ENCODE assay signal across 8 cellular contexts in the genomic region with DNA sequence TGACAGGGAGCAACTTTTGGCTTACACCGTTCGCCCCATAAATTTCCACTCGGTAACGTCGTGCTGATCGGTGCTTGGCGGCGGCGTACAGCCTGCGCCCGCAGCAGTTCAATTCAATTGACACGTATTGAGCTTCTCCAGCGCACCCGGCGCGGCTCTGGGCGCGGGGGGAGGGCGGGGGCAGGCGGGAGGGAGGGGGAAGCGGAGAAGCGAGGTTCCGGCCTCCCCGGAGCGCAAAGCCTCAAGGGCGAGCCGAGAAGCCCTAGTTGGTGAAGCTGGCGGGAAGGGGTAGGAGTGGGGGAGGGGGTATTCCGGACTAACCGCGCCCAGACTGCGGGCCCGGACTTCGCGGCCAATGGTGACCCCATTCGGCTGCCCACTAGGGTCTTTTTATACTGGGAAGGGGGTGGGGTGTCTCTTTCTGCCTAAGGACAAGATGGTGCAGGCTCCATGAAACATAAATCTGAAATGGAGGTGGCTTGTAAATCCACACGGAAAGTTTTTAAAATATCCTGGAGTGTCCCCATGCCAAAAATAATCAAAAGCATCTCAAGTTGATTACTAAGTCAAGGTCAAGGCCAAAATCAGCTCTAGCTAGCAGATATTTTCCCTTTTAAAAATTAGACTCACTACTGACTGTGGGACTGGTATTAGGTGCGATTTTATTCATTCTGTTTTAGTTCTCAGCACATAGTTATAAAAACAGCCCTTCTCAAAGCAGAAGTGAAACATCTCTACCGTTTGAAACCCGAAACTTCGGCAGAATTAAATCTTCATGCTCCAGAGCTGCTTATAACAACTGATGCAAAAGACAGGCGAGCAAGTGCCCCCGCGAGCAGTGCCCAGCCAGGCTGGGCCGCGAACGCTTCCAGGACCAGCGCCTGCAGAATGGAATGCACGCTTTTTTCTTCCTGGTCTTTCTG.
A peak's percentile ranks its signal among the peaks of the same experiment; 100 is the strongest.
DNase-seq lines count a peak whose midpoint lies in the region; ATAC-seq and TF ChIP-seq lines count a peak whose summit lies in the region.

No MANE protein-coding gene starts in this region.

- DNase-seq in ACHN = peak; percentile 41
- DNase-seq in RWPE1 (ENCODE audit: low spot score) = no peak
- DNase-seq in adipocyte (ENCODE audit: low read depth) = peak; percentile 57
- DNase-seq in kidney tubule cell (ENCODE audit: low spot score) = peak; percentile 50
- DNase-seq in Kasumi-1 (lab: John Stamatoyannopoulos, UW) = no peak

- peak overlapping the region; percentile 87 for H3K27ac ChIP-seq in RWPE1

- peak overlapping the region; percentile 55 for H3K27ac Mint-ChIP-seq in stimulated activated naive CD8-positive, alpha-beta T cell treated with anti-CD3 and anti-CD28 coated beads, Interleukin-15, Interleukin-2, amounts not matched to agents 100 ng/mL and 50 ng/mL, for 24 hours

- no peak overlapping the region for H3K9ac ChIP-seq in adipocyte (ENCODE audit: low read length)

- H3K27me3 Mint-ChIP-seq in stimulated activated naive CD8-positive, alpha-beta T cell treated with anti-CD3 and anti-CD28 coated beads, Interleukin-15, Interleukin-2, amounts not matched to agents 100 ng/mL and 50 ng/mL, for 24 hours = no peaks in the 10 kb centered on the region

- ATAC-seq in GM18519 (IDR thresholded peaks at IDR 0.05; ENCODE audit: low FRiP score, unreplicated experiment) (peak; percentile 52), HG03520 (IDR thresholded peaks at IDR 0.05; ENCODE audit: unreplicated experiment) (peak; percentile 39)

- H3K9me3 ChIP-seq in adipocyte (ENCODE audit: control insufficient read depth, low read length) = no peaks in the 10 kb centered on the region

- no peaks in the 10 kb centered on the region for H3K36me3 ChIP-seq in adipocyte (ENCODE audit: control insufficient read depth, insufficient read depth, low read length, severe bottlenecking)

- CTCF ChIA-PET in RWPE1 (lab: Yijun Ruan, JAX) = no interaction called here

- POLR2A ChIA-PET in RWPE1 (lab: Yijun Ruan, JAX; ENCODE audit: low non-redundant PET) = no interaction called here

- peak overlapping the region; percentile 77 for H3K4me3 Mint-ChIP-seq in stimulated activated naive CD8-positive, alpha-beta T cell treated with anti-CD3 and anti-CD28 coated beads, Interleukin-15, Interleukin-2, amounts not matched to agents 100 ng/mL and 50 ng/mL, for 24 hours

- peak overlapping the region; percentile 69 for H3K4me3 ChIP-seq in adipocyte (ENCODE audit: low read length)

- no peaks in the 10 kb centered on the region for H3K36me3 Mint-ChIP-seq in stimulated activated naive CD8-positive, alpha-beta T cell treated with anti-CD3 and anti-CD28 coated beads, Interleukin-15, Interleukin-2, amounts not matched to agents 100 ng/mL and 50 ng/mL, for 24 hours (ENCODE audit: low read depth)

- H3K27me3 ChIP-seq in adipocyte (replicated peaks; ENCODE audit: control insufficient read depth, insufficient read depth, low read length) = peaks cover 13% of the 10 kb centered on the region

- no peaks in the 10 kb centered on the region for H3K9me3 Mint-ChIP-seq in stimulated activated naive CD8-positive, alpha-beta T cell treated with anti-CD3 and anti-CD28 coated beads, Interleukin-15, Interleukin-2, amounts not matched to agents 100 ng/mL and 50 ng/mL, for 24 hours

- H3K4me1 Mint-ChIP-seq in stimulated activated naive CD8-positive, alpha-beta T cell treated with anti-CD3 and anti-CD28 coated beads, Interleukin-15, Interleukin-2, amounts not matched to agents 100 ng/mL and 50 ng/mL, for 24 hours (ENCODE audit: low read depth) = peaks cover 21% of the 10 kb centered on the region

- no peak for TF ChIP-seq CTCF in RWPE1 (conservative IDR thresholded peaks at IDR 0.05; ENCODE audit: low read depth)

- peaks cover 7% of the 10 kb centered on the region for H3K4me1 ChIP-seq in adipocyte (ENCODE audit: control insufficient read depth, insufficient read depth, low read length)

- in situ Hi-C loops in ACHN (cut with HindIII; ENCODE audit: low pct_ligation_motif_present, low pct_unique_long_range_greater_than_20kb, low sequenced_read_pairs) = no loop called here

Comparison
In these comparisons a context has a peak if more than half of its experiments do, and no peak if none do; other contexts are left out.
1. DNase-seq: peak in ACHN (single experiment), adipocyte (single experiment) and kidney tubule cell (single experiment); none in RWPE1 (single experiment) and Kasumi-1 (0 of 2).